ENCODE assay signal across 28 cellular contexts in the genomic region with DNA sequence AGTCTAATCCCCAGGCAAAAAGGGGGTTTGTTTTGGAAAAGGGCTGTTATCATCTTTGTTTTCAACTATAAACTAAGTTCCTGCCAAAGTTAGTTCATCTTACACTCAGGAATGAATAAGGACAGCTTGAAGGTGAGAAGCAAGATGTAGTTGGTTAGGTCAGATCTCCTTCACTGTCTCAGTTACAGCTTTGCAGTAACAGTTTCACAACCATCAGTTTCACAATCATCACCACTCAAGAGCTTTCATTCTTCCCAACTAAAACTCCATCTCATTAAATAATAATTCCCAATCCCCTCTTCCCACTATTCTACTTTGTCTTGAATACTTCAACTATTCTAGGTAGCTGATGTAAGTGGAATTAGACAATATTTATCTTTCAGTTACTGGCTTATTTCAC.
A peak's percentile ranks its signal among the peaks of the same experiment; 100 is the strongest.
DNase-seq lines count a peak whose midpoint lies in the region; ATAC-seq, FAIRE-seq and TF ChIP-seq lines count a peak whose summit lies in the region.
"Had no signal": no experiment of that assay in that cellular context is flagged by ENCODE, and none has a peak within 500 bp of the region (broad histone marks: within the 10 kb centered on the region; RNA-seq: fewer than 3 reads in every experiment).

No MANE protein-coding gene starts in this region.

- DNase-seq in MCF 10A (ENCODE audit: unreplicated experiment), result peak; percentile 27
- DNase-seq in mammary epithelial cell, result no peak
- peak; percentile 3 for DNase-seq in astrocyte (ENCODE audit: low read depth)
- DNase-seq in activated effector memory CD4-positive, alpha-beta T cell treated with anti-CD3 and anti-CD28 coated beads, Interleukin-2, amount 50 U/mL, for 16 hours, result no peak
- DNase-seq in HepG2 (ENCODE audit: low spot score), result no peak
- DNase-seq in HuH-7.5 (ENCODE audit: low spot score), result no peak
- no peak for DNase-seq in hypothalamus (lab: John Stamatoyannopoulos, UW)
- DNase-seq: activated CD4-positive, CD25-positive, alpha-beta regulatory T cell; activated CD8-positive, alpha-beta T cell treated with anti-CD3 and anti-CD28 coated beads for 36 hours; activated T-cell treated with anti-CD3 and anti-CD28 coated beads, Interleukin-2, amount 50 U/mL, for 72 hours; C1 segment of cervical spinal cord; endodermal cell; GM23248; naive thymus-derived CD8-positive, alpha-beta T cell; NCI-H1105; NCI-H2081 treated with DMSO at 0.1 percent for 48 hours; NCI-H524 treated with DMSO at 0.1 percent for 48 hours; ovary; right cardiac atrium; SJCRH30; stimulated activated CD4-positive, alpha-beta T cell treated with anti-CD3 and anti-CD28 coated beads, Interleukin-15, amount 100 ng/mL, for 24 hours had no signal

- BruUV-seq in MCF 10A (replicated peaks; lab: Mats Ljungman, UMichigan) (no TSS peak), mammary epithelial cell (replicated peaks; lab: Mats Ljungman, UMichigan) (no TSS peak), HepG2 (replicated peaks; lab: Mats Ljungman, UMichigan) (no TSS peak)

- in situ Hi-C loops in mammary epithelial cell (cut with MboI; ENCODE audit: low sequenced_read_pairs in 2 of 2), result no loop called here
- in situ Hi-C loops in HepG2 (cut with HindIII; ENCODE audit: extremely low pct_ligation_motif_present, low pct_unique_long_range_greater_than_20kb), result no loop called here

- H3K9me3 Mint-ChIP-seq in MCF 10A (ENCODE audit: unreplicated experiment) (no peaks in the 10 kb centered on the region), astrocyte (ENCODE audit: unreplicated experiment) (no peaks in the 10 kb centered on the region)
- H3K9me3 Mint-ChIP-seq: activated CD8-positive, alpha-beta T cell treated with anti-CD3 and anti-CD28 coated beads for 36 hours; activated T-cell treated with anti-CD3 and anti-CD28 coated beads, Interleukin-2, amount 50 U/mL, for 72 hours had no signal

- intact Hi-C loops in MCF 10A (cut with micrococcal nuclease), result no loop called here
- intact Hi-C loops in mammary epithelial cell (cut with micrococcal nuclease), result no loop called here
- intact Hi-C loops in HepG2 (cut with micrococcal nuclease; ENCODE audit: unreplicated experiment), result no loop called here

- H3K27me3 ChIP-seq in mammary epithelial cell (ENCODE audit: insufficient read depth, low read length), result no peaks in the 10 kb centered on the region
- no peaks in the 10 kb centered on the region for H3K27me3 ChIP-seq in astrocyte (ENCODE audit: insufficient read depth, low read length)
- H3K27me3 ChIP-seq in HepG2 (ENCODE audit: control insufficient read depth in 1 of 2, insufficient read depth in 2 of 2, low read length in 2 of 2), result no peaks in the 10 kb centered on the region
- H3K27me3 ChIP-seq: ovary, SJCRH30, vagina had no signal

- H3K27ac ChIP-seq in mammary epithelial cell (ENCODE audit: insufficient read depth, low read depth, low read length) (no peak overlapping the region), astrocyte (ENCODE audit: low read depth, low read length) (no peak overlapping the region), HepG2 (ENCODE audit: extremely low read length, insufficient read depth, low read length) (no peak overlapping the region)
- H3K27ac ChIP-seq: A549, GM23248, ovary, SJCRH30, vagina had no signal

- no peaks in the 10 kb centered on the region for H3K79me2 ChIP-seq in mammary epithelial cell (ENCODE audit: insufficient read depth, low read length)
- H3K79me2 ChIP-seq in astrocyte (ENCODE audit: insufficient read depth, low read length), result no peaks in the 10 kb centered on the region
- H3K79me2 ChIP-seq in HepG2 (ENCODE audit: insufficient read depth, low read length), result no peaks in the 10 kb centered on the region

- H3K4me1 ChIP-seq in mammary epithelial cell (ENCODE audit: insufficient read depth, low read length), result no peaks in the 10 kb centered on the region
- peaks cover 4% of the 10 kb centered on the region for H3K4me1 ChIP-seq in astrocyte (ENCODE audit: insufficient read depth, low read length)
- no peaks in the 10 kb centered on the region for H3K4me1 ChIP-seq in HepG2 (ENCODE audit: insufficient read depth, low read length)
- H3K4me1 ChIP-seq: A549, vagina had no signal

- TF ChIP-seq CTCF in MCF 10A (IDR thresholded peaks at IDR 0.05; ENCODE audit: unreplicated experiment), result no peak
- TF ChIP-seq CTCF in mammary epithelial cell (conservative IDR thresholded peaks at IDR 0.05 in 1 of 2, IDR thresholded peaks at IDR 0.05 in 1 of 2; ENCODE audit: extremely low read depth in 1 of 2, insufficient read depth in 1 of 2, low read depth in 1 of 2, low read length in 2 of 2), result no peak
- TF ChIP-seq CTCF in astrocyte (IDR thresholded peaks at IDR 0.05; ENCODE audit: insufficient read depth, low read depth, low read length), result no peak
- no peak for TF ChIP-seq CTCF in HepG2 (CRISPR knock-in tag; IDR thresholded peaks at IDR 0.05)

- H3K4me1 Mint-ChIP-seq in MCF 10A (ENCODE audit: insufficient read depth, unreplicated experiment), result no peaks in the 10 kb centered on the region
- peaks cover 15% of the 10 kb centered on the region for H3K4me1 Mint-ChIP-seq in astrocyte (ENCODE audit: low read depth, unreplicated experiment)
- H3K4me1 Mint-ChIP-seq: endodermal cell; memory B cell; naive thymus-derived CD8-positive, alpha-beta T cell had no signal

- H3K27me3 Mint-ChIP-seq in MCF 10A (ENCODE audit: insufficient read depth, unreplicated experiment), result peaks cover 37% of the 10 kb centered on the region
- no peaks in the 10 kb centered on the region for H3K27me3 Mint-ChIP-seq in astrocyte (ENCODE audit: low read depth, unreplicated experiment)

- no peaks in the 10 kb centered on the region for H3K9me3 ChIP-seq in mammary epithelial cell (replicated peaks; ENCODE audit: insufficient read depth, low read length)
- no peaks in the 10 kb centered on the region for H3K9me3 ChIP-seq in astrocyte (ENCODE audit: insufficient read depth, low read depth, low read length)
- no peaks in the 10 kb centered on the region for H3K9me3 ChIP-seq in HepG2 (ENCODE audit: low read length)
- H3K9me3 ChIP-seq: A549, ovary, vagina had no signal

- H4K20me1 ChIP-seq in mammary epithelial cell (ENCODE audit: insufficient read depth, low read length) (no peaks in the 10 kb centered on the region), astrocyte (ENCODE audit: insufficient read depth, low read length) (no peaks in the 10 kb centered on the region), HepG2 (ENCODE audit: insufficient read depth, low read length) (no peaks in the 10 kb centered on the region)

- H3K4me3 ChIP-seq in mammary epithelial cell (replicated peaks in 1 of 3; ENCODE audit: insufficient read depth in 1 of 3, low read depth in 2 of 3, low read length in 3 of 3) (no peak overlapping the region), astrocyte (ENCODE audit: insufficient read depth, low read depth, low read length) (no peak overlapping the region), HepG2 (replicated peaks in 1 of 3; ENCODE audit: insufficient read depth in 1 of 3, low read depth in 2 of 3, low read length in 3 of 3) (no peak overlapping the region)
- H3K4me3 ChIP-seq: A549, GM23248, ovary, SJCRH30, vagina had no signal

- TF ChIP-seq POLR2A in HepG2 (IDR thresholded peaks at IDR 0.05; ENCODE audit: insufficient read depth in 1 of 2, low read depth in 2 of 2, low read length in 2 of 2), result no peak

- H2AFZ ChIP-seq in mammary epithelial cell (ENCODE audit: low read depth, low read length) (no peak overlapping the region), astrocyte (ENCODE audit: low read depth, low read length) (no peak overlapping the region), HepG2 (ENCODE audit: low read length) (no peak overlapping the region)
- H2AFZ ChIP-seq: GM23248 had no signal

- TF ChIP-seq EP300 in HepG2 (IDR thresholded peaks at IDR 0.05; ENCODE audit: low read depth in 2 of 2, low read length in 2 of 2), result no peak
- no peak for TF ChIP-seq EP300 in HepG2 (CRISPR knock-in tag; IDR thresholded peaks at IDR 0.05; ENCODE audit: borderline replicate concordance)

- ATAC-seq in HG03342 (IDR thresholded peaks at IDR 0.05; ENCODE audit: unreplicated experiment) (peak; percentile 62), HepG2 (no peak)
- ATAC-seq: A549; activated CD8-positive, alpha-beta T cell treated with anti-CD3 and anti-CD28 coated beads for 36 hours; activated naive CD4-positive, alpha-beta T cell treated with anti-CD3 and anti-CD28 coated beads, Interleukin-2, amount 50 U/mL, for 72 hours; activated T-cell treated with anti-CD3 and anti-CD28 coated beads, Interleukin-2, amount 50 U/mL, for 72 hours; naive thymus-derived CD8-positive, alpha-beta T cell; right cardiac atrium had no signal

- TF ChIP-seq RAD21 in HepG2 (CRISPR knock-in tag; IDR thresholded peaks at IDR 0.05), result no peak

- H3K36me3 Mint-ChIP-seq in MCF 10A (ENCODE audit: insufficient read depth, unreplicated experiment), result no peaks in the 10 kb centered on the region
- H3K36me3 Mint-ChIP-seq in astrocyte (ENCODE audit: low read depth, unreplicated experiment), result no peaks in the 10 kb centered on the region
- H3K36me3 Mint-ChIP-seq: activated naive CD4-positive, alpha-beta T cell treated with anti-CD3 and anti-CD28 coated beads, Interleukin-2, amount 50 U/mL, for 72 hours; memory B cell had no signal

- FAIRE-seq in astrocyte (lab: Jason Lieb, UNC), result no peak
- no peak for FAIRE-seq in HepG2 (lab: Jason Lieb, UNC)
- FAIRE-seq: A549, D721Med, frontal cortex had no signal

- no peak overlapping the region for H3K4me3 Mint-ChIP-seq in MCF 10A (ENCODE audit: unreplicated experiment)
- no peak overlapping the region for H3K4me3 Mint-ChIP-seq in astrocyte (ENCODE audit: unreplicated experiment)
- H3K4me3 Mint-ChIP-seq: activated CD8-positive, alpha-beta T cell treated with anti-CD3 and anti-CD28 coated beads for 36 hours; activated T-cell treated with anti-CD3 and anti-CD28 coated beads, Interleukin-2, amount 50 U/mL, for 72 hours; endodermal cell; memory B cell; naive thymus-derived CD8-positive, alpha-beta T cell had no signal

- CTCF ChIA-PET in MCF 10A (lab: Yijun Ruan, JAX) (no interaction called here), mammary epithelial cell (lab: Charles Lee; ENCODE audit: low non-redundant PET) (no interaction called here), HepG2 (lab: Yijun Ruan, JAX; ENCODE audit: low intra/inter-chr PET ratio, low total read pairs) (no interaction called here)

- dilution Hi-C loops in mammary epithelial cell (cut with HindIII; ENCODE audit: low sequenced_read_pairs), result no loop called here

- POLR2A ChIA-PET in MCF 10A (lab: Yijun Ruan, JAX), result interaction anchor here (1.5 kb wide), 1 partner anchor 13 kb away, joined by 4 read pairs; no protein-coding TSS in a partner anchor
- POLR2A ChIA-PET in HepG2 (lab: Yijun Ruan, JAX), result no interaction called here

- H3K27ac Mint-ChIP-seq in MCF 10A (ENCODE audit: low read depth, unreplicated experiment) (no peak overlapping the region), astrocyte (ENCODE audit: unreplicated experiment) (no peak overlapping the region)
- H3K27ac Mint-ChIP-seq: activated CD8-positive, alpha-beta T cell treated with anti-CD3 and anti-CD28 coated beads for 36 hours; activated naive CD4-positive, alpha-beta T cell treated with anti-CD3 and anti-CD28 coated beads, Interleukin-2, amount 50 U/mL, for 72 hours; activated T-cell treated with anti-CD3 and anti-CD28 coated beads, Interleukin-2, amount 50 U/mL, for 72 hours; endodermal cell; memory B cell; naive thymus-derived CD8-positive, alpha-beta T cell had no signal

- no peak overlapping the region for H3K4me2 ChIP-seq in mammary epithelial cell (ENCODE audit: insufficient read depth, low read depth, low read length)
- no peak overlapping the region for H3K4me2 ChIP-seq in astrocyte (ENCODE audit: low read length)
- no peak overlapping the region for H3K4me2 ChIP-seq in HepG2 (ENCODE audit: low read depth, low read length)
- H3K4me2 ChIP-seq: A549 had no signal

- H3K9ac ChIP-seq in mammary epithelial cell (ENCODE audit: insufficient read depth, low read length), result no peak overlapping the region
- no peak overlapping the region for H3K9ac ChIP-seq in astrocyte (ENCODE audit: low read length)
- H3K9ac ChIP-seq in HepG2 (ENCODE audit: insufficient read depth, low read depth, low read length), result no peak overlapping the region
- H3K9ac ChIP-seq: GM23248 had no signal

- no peaks in the 10 kb centered on the region for H3K36me3 ChIP-seq in mammary epithelial cell (ENCODE audit: insufficient read depth, low read length)
- H3K36me3 ChIP-seq in astrocyte (ENCODE audit: insufficient read depth, low read length), result no peaks in the 10 kb centered on the region
- H3K36me3 ChIP-seq in HepG2 (replicated peaks in 1 of 2; ENCODE audit: control insufficient read depth in 1 of 2, insufficient read depth in 2 of 2, low read length in 2 of 2), result no peaks in the 10 kb centered on the region
- H3K36me3 ChIP-seq: ovary, SJCRH30, vagina had no signal

Comparison
In these comparisons a context has a peak if more than half of its experiments do, and no peak if none do; other contexts are left out.
1. DNase-seq: peak in MCF 10A (single experiment) and astrocyte (single experiment); none in mammary epithelial cell (single experiment), activated effector memory CD4-positive, alpha-beta T cell treated with anti-CD3 and anti-CD28 coated beads, Interleukin-2, amount 50 U/mL, for 16 hours (single experiment), HepG2 (single experiment), HuH-7.5 (single experiment) and hypothalamus (0 of 51).